ENCODE assay signal across 29 cellular contexts in genomic region chr1:76015478-76016103, GRCh38. TPM values are rescaled to one million over a fixed set of nuclear protein-coding genes. Genes with fewer than 3 reads are reported as not detected.
"Had no signal": no experiment of that assay in that cellular context is flagged by ENCODE, and none has a peak within 500 bp of the region (broad histone marks: within the 10 kb centered on the region; RNA-seq: fewer than 3 reads in every experiment).

No MANE protein-coding gene starts in this region.

- H3K36me3 Mint-ChIP-seq: activated naive CD4-positive, alpha-beta T cell treated with anti-CD3 and anti-CD28 coated beads, Interleukin-2, amount 50 U/mL, for 24 hours; brain had no signal

- DNase-seq: activated B cell treated with CpG ODN at 0.5 μM for 24 hours; activated CD4-positive, alpha-beta T cell treated with anti-CD3 and anti-CD28 coated beads, Interleukin-2, amount 10 ng/mL, durations not matched to agents 24 days and 14 days; activated CD4-positive, alpha-beta T cell treated with anti-CD3 and anti-CD28 coated beads, Interleukin-2, amount 50 U/mL, for 4 hours; activated CD8-positive, alpha-beta T cell treated with anti-CD3 and anti-CD28 coated beads, Interleukin-2, amount 10 ng/mL, durations not matched to agents 7 days and 5 days; activated gamma-delta T cell; activated naive CD4-positive, alpha-beta T cell treated with Interleukin-2 at 50 U/mL for 16 hours; anterior cingulate cortex; caudate nucleus; cerebellar nuclear complex; NCI-H1092 treated with DMSO at 0.1 percent for 48 hours; NCI-H1417; NCI-H146; NCI-H187 treated with DMSO at 0.1 percent for 48 hours; NCI-H2081; NCI-H226; NCI-H446 treated with DMSO at 0.1 percent for 48 hours; NCI-H524; RPMI8226; SHP77 treated with DMSO at 0.1 percent for 48 hours; SW 1271; T-helper 1 cell; T-helper 2 cell; T-helper 9 cell had no signal

- H3K4me3 ChIP-seq: SJSA1 had no signal

- H3K4me1 Mint-ChIP-seq: activated CD4-positive, alpha-beta T cell treated with anti-CD3 and anti-CD28 coated beads, Interleukin-2, amount 10 ng/mL, durations not matched to agents 24 days and 14 days; activated naive CD4-positive, alpha-beta T cell treated with anti-CD3 and anti-CD28 coated beads, Interleukin-2, amount 50 U/mL, for 24 hours had no signal

- H3K9me3 Mint-ChIP-seq: activated B cell treated with CpG ODN at 0.5 μM for 24 hours; activated CD4-positive, alpha-beta T cell treated with anti-CD3 and anti-CD28 coated beads, Interleukin-2, amount 10 ng/mL, durations not matched to agents 24 days and 14 days; activated naive CD4-positive, alpha-beta T cell treated with anti-CD3 and anti-CD28 coated beads, Interleukin-2, amount 50 U/mL, for 24 hours; activated T-helper 2 cell treated with anti-CD3 and anti-CD28 coated beads, Interferon-gamma antibody, Interleukin-2, Interleukin-4, amounts not matched to agents 10 μg/mL and 5 μg/mL and 100 μg/mL, durations not matched to agents 14 hours and 24 hours and 36 hours; brain had no signal

- H3K27ac Mint-ChIP-seq: activated B cell treated with CpG ODN at 0.5 μM for 24 hours; activated CD4-positive, alpha-beta T cell treated with anti-CD3 and anti-CD28 coated beads, Interleukin-2, amount 10 ng/mL, durations not matched to agents 24 days and 14 days; activated CD8-positive, alpha-beta T cell treated with anti-CD3 and anti-CD28 coated beads, Interleukin-2, amount 10 ng/mL, durations not matched to agents 7 days and 5 days; activated naive CD4-positive, alpha-beta T cell treated with anti-CD3 and anti-CD28 coated beads, Interleukin-2, amount 50 U/mL, for 24 hours; activated T-helper 2 cell treated with anti-CD3 and anti-CD28 coated beads, Interferon-gamma antibody, Interleukin-2, Interleukin-4, amounts not matched to agents 10 μg/mL and 5 μg/mL and 100 μg/mL, durations not matched to agents 14 hours and 24 hours and 36 hours; brain had no signal

- H3K4me1 ChIP-seq: SJSA1 had no signal

- H3K9me3 ChIP-seq: SJSA1 had no signal

- ATAC-seq: activated CD8-positive, alpha-beta T cell treated with anti-CD3 and anti-CD28 coated beads, Interleukin-2, amount 10 ng/mL, durations not matched to agents 7 days and 5 days; Panc1 had no signal

- H3K36me3 ChIP-seq: SJSA1 had no signal

- H3K27me3 Mint-ChIP-seq: activated B cell treated with CpG ODN at 0.5 μM for 24 hours; activated CD4-positive, alpha-beta T cell treated with anti-CD3 and anti-CD28 coated beads, Interleukin-2, amount 10 ng/mL, durations not matched to agents 24 days and 14 days had no signal

- H3K4me3 Mint-ChIP-seq: activated B cell treated with CpG ODN at 0.5 μM for 24 hours; activated CD4-positive, alpha-beta T cell treated with anti-CD3 and anti-CD28 coated beads, Interleukin-2, amount 10 ng/mL, durations not matched to agents 24 days and 14 days; activated CD8-positive, alpha-beta T cell treated with anti-CD3 and anti-CD28 coated beads, Interleukin-2, amount 10 ng/mL, durations not matched to agents 7 days and 5 days; activated naive CD4-positive, alpha-beta T cell treated with anti-CD3 and anti-CD28 coated beads, Interleukin-2, amount 50 U/mL, for 24 hours; brain had no signal

- H3K27ac ChIP-seq: SJSA1, VCaP had no signal

RNA-seq across cellular contexts. Expression of gene ST6GALNAC3, which starts 59.0 kb away (rescaled TPM):
- total RNA-seq: activated T-helper 2 cell treated with anti-CD3 and anti-CD28 coated beads, Interferon-gamma antibody, Interleukin-2, Interleukin-4, amounts not matched to agents 10 μg/mL and 5 μg/mL and 100 μg/mL, durations not matched to agents 14 hours and 24 hours and 36 hours had no signal
